Comparison of ENCODE assay signal across 14 cellular contexts in genomic region chr1:243490748-243491686, GRCh38.
A peak's percentile ranks its signal among the peaks of the same experiment; 100 is the strongest.
DNase-seq lines count a peak whose midpoint lies in the region; ATAC-seq and TF ChIP-seq lines count a peak whose summit lies in the region.
"Had no signal": no experiment of that assay in that cellular context is flagged by ENCODE, and none has a peak within 500 bp of the region (broad histone marks: within the 10 kb centered on the region; RNA-seq: fewer than 3 reads in every experiment).

No MANE protein-coding gene starts in this region.

- no peak for TF ChIP-seq EP300 in sigmoid colon (IDR thresholded peaks at IDR 0.05)

- peak; percentile 17 for DNase-seq in GM13977 (ENCODE audit: low spot score)
- no peak for DNase-seq in T-helper 17 cell
- peak; percentile 96 for DNase-seq in fibroblast of the aortic adventitia (ENCODE audit: low read depth)
- peak; percentile 64 for DNase-seq in sigmoid colon
- DNase-seq in superior temporal gyrus (ENCODE audit: extremely low spot score) = no peak
- no peak for DNase-seq in activated CD4-positive, CD25-positive, alpha-beta regulatory T cell treated with anti-CD3 and anti-CD28 coated beads, Interleukin-2, amount 50 U/mL, for 72 hours
- DNase-seq in tibial artery = no peak
- DNase-seq in NCI-H1048 (lab: John Stamatoyannopoulos, UW) = no peak
- DNase-seq: activated naive CD4-positive, alpha-beta T cell; Kasumi-1; stimulated activated CD4-positive, alpha-beta T cell treated with anti-CD3 and anti-CD28 coated beads, Interleukin-1b, Interleukin-23, amount 100 ng/mL, for 48 hours had no signal

- no peaks in the 10 kb centered on the region for H3K36me3 Mint-ChIP-seq in T-helper 17 cell (ENCODE audit: low read depth)

- no peaks in the 10 kb centered on the region for H3K27me3 Mint-ChIP-seq in T-helper 17 cell
- H3K27me3 Mint-ChIP-seq: progenitor cell of endocrine pancreas; stimulated activated memory B cell treated with anti-CD40 and anti-IgM and Interleukin-4, amounts not matched to agents 10 μg/mL and 1 μg/mL and 100 μg/mL, for 72 hours had no signal

- in situ Hi-C loops in GM13977 (cut with MboI; ENCODE audit: low pct_unique_long_range_greater_than_20kb, low sequenced_read_pairs, unreplicated experiment) = no loop called here

- H3K4me3 Mint-ChIP-seq in T-helper 17 cell = no peak overlapping the region
- H3K4me3 Mint-ChIP-seq: stimulated activated memory B cell treated with anti-CD40 and anti-IgM and Interleukin-4, amounts not matched to agents 10 μg/mL and 1 μg/mL and 100 μg/mL, for 72 hours had no signal

- H3K4me1 Mint-ChIP-seq in T-helper 17 cell = peaks cover 5% of the 10 kb centered on the region

- peak overlapping the region; percentile 34 for H3K27ac Mint-ChIP-seq in T-helper 17 cell
- H3K27ac Mint-ChIP-seq: progenitor cell of endocrine pancreas; stimulated activated memory B cell treated with anti-CD40 and anti-IgM and Interleukin-4, amounts not matched to agents 10 μg/mL and 1 μg/mL and 100 μg/mL, for 72 hours had no signal

- H3K4me1 ChIP-seq in sigmoid colon (peaks cover 0 to 32% (median 27%) of the 10 kb centered on the region in 4 donors), tibial artery (peaks cover 0 to 9% (median 3%) of the 10 kb centered on the region in 4 donors)

- no peak for TF ChIP-seq CTCF in GM13977 (IDR thresholded peaks at IDR 0.05; ENCODE audit: extremely low read depth, insufficient read depth, missing control alignments)
- TF ChIP-seq CTCF in fibroblast of the aortic adventitia (IDR thresholded peaks at IDR 0.05; ENCODE audit: insufficient read depth, low read length) = no peak
- TF ChIP-seq CTCF in sigmoid colon (IDR thresholded peaks at IDR 0.05) = no peak
- TF ChIP-seq CTCF in tibial artery (IDR thresholded peaks at IDR 0.05) = no peak

- 87 to 92% methylated on average over 8 of the region's 8 CpGs for WGBS in sigmoid colon, 2 donors

- no peak for TF ChIP-seq POLR2A in sigmoid colon (IDR thresholded peaks at IDR 0.05)

- H3K36me3 ChIP-seq in sigmoid colon (no peaks in the 10 kb centered on the region), tibial artery (peaks cover 0 to 24% (median 9%) of the 10 kb centered on the region in 3 donors)

- H3K27ac ChIP-seq in sigmoid colon (peak overlapping the region; percentile 13 to 64 (median 41)), tibial artery (no peak overlapping the region)

- H3K4me3 ChIP-seq in fibroblast of the aortic adventitia (ENCODE audit: low read depth, low read length) (no peak overlapping the region), sigmoid colon (no peak overlapping the region), tibial artery (no peak overlapping the region)
- H3K4me3 ChIP-seq: coronary artery had no signal

- intact Hi-C loops in sigmoid colon (cut with DNase I) (loop anchor here (10.0 kb wide), 1 partner anchor 354 kb away; no protein-coding TSS in a partner anchor), tibial artery (cut with DNase I; ENCODE audit: low total_unique reads) (no loop called here)

- H3K27me3 ChIP-seq in sigmoid colon (no peaks in the 10 kb centered on the region), tibial artery (no peaks in the 10 kb centered on the region)

- ATAC-seq in T-helper 17 cell = no peak
- ATAC-seq: stimulated activated memory B cell treated with anti-CD40 and anti-IgM and Interleukin-4, amounts not matched to agents 10 μg/mL and 1 μg/mL and 100 μg/mL, for 72 hours had no signal

- H3K9me3 ChIP-seq in T-helper 17 cell (ENCODE audit: control insufficient read depth, low read length, poor library complexity, severe bottlenecking) (no peaks in the 10 kb centered on the region), sigmoid colon (no peaks in the 10 kb centered on the region), tibial artery (no peaks in the 10 kb centered on the region)

Comparison
In these comparisons a context has a peak if more than half of its experiments do, and no peak if none do; other contexts are left out.
1. DNase-seq: peak in GM13977 (single experiment), fibroblast of the aortic adventitia (single experiment) and sigmoid colon (single experiment); none in T-helper 17 cell (0 of 3), superior temporal gyrus (single experiment), activated CD4-positive, CD25-positive, alpha-beta regulatory T cell treated with anti-CD3 and anti-CD28 coated beads, Interleukin-2, amount 50 U/mL, for 72 hours (single experiment), tibial artery (0 of 2) and NCI-H1048 (single experiment).
2. H3K27ac ChIP-seq: peak in sigmoid colon (4 of 4); none in tibial artery (0 of 2).